Comparison of ENCODE assay signal across 19 cellular contexts in the genomic region with DNA sequence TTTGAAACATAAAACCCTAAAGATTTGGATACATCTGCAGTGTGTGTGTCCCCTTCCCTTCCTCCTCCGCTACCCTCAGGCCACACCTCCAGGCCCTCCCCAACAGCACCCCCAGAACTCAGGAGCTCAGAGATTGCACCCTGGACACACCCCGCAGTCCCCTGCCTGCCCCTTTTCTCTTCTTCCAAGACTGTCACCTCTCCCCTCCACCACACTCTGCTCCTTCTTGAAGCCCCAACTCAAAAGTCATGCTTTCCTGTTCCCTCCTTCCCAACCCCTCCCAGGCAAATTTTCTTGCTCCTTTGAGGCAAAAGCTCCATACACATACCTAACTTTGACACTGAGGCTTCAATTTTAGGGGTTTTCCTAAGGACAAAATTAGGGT.
"Had no signal": no experiment of that assay in that cellular context is flagged by ENCODE, and none has a peak within 500 bp of the region (broad histone marks: within the 10 kb centered on the region; RNA-seq: fewer than 3 reads in every experiment).

No MANE protein-coding gene starts in this region.

- H3K9me3 ChIP-seq: left ventricle myocardium inferior, lower lobe of right lung, right atrium auricular region, sigmoid colon, stomach, thoracic aorta, transverse colon had no signal

- H3K27ac ChIP-seq: epithelial cell of prostate, foreskin keratinocyte, left ventricle myocardium inferior, lower lobe of right lung, right atrium auricular region, sigmoid colon, skin epidermis, stomach, thoracic aorta, transverse colon had no signal

- ATAC-seq: left cardiac atrium; naive thymus-derived CD4-positive, alpha-beta T cell had no signal

- DNase-seq: effector memory CD4-positive, alpha-beta T cell; foreskin keratinocyte; kidney; left cardiac atrium; left ventricle myocardium inferior; lower lobe of right lung; mesenchymal stem cell; naive thymus-derived CD4-positive, alpha-beta T cell; sigmoid colon; stimulated activated CD4-positive, alpha-beta T cell treated with anti-CD3 and anti-CD28 coated beads, Interleukin-2, amount 100 ng/mL, for 24 hours; stimulated activated CD4-positive, alpha-beta T cell treated with anti-CD3 and anti-CD28 coated beads, Interleukin-4, amount 100 ng/mL, for 4 hours; stimulated activated naive CD4-positive, alpha-beta T cell; substantia nigra; transverse colon had no signal

- H3K27me3 ChIP-seq: foreskin keratinocyte, right atrium auricular region, sigmoid colon, stomach, transverse colon had no signal

- H3K27me3 Mint-ChIP-seq: naive thymus-derived CD4-positive, alpha-beta T cell had no signal

- H3K4me1 ChIP-seq: foreskin keratinocyte, left ventricle myocardium inferior, lower lobe of right lung, right atrium auricular region, sigmoid colon, stomach, transverse colon had no signal

- H3K36me3 ChIP-seq: left ventricle myocardium inferior, lower lobe of right lung, right atrium auricular region, sigmoid colon, stomach, thoracic aorta, transverse colon had no signal

- H3K4me3 ChIP-seq: left ventricle myocardium inferior, lower lobe of right lung, right atrium auricular region, sigmoid colon, skin epidermis, stomach, thoracic aorta, transverse colon had no signal
